1 cellular context compared by ENCODE assay signal in the genomic region with DNA sequence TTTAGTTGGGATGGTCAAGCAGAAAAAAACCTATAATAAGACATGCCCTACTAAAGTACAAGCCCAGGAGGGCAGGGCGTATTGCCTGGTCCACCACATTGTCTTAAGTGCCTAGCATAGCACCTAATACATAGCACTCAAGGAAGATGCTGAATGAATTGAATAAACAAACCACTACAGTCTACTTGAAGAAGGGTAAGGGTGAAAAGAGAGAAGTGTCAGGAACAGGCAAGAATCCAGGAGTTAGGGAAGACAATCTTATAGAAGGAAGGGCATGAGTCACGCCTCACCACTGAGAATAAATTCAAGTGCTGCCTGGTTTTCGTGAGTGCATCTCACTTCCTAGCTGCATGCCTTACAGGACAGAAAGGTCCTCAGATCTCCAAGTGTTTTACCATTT.
TF ChIP-seq lines count a peak whose summit lies in the region.

No MANE protein-coding gene starts in this region.

TF ChIP-seq in A549, 52 proteins besides CTCF, POLR2A, EP300 and RAD21:
- TF ChIP-seq, protein P1, sequence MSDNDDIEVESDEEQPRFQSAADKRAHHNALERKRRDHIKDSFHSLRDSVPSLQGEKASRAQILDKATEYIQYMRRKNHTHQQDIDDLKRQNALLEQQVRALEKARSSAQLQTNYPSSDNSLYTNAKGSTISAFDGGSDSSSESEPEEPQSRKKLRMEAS (IDR thresholded peaks at IDR 0.05): no peak
- no peak for TF ChIP-seq HEYL (CRISPR knock-in tag; IDR thresholded peaks at IDR 0.05)
- TF ChIP-seq, protein P2, sequence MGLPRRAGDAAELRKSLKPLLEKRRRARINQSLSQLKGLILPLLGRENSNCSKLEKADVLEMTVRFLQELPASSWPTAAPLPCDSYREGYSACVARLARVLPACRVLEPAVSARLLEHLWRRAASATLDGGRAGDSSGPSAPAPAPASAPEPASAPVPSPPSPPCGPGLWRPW (IDR thresholded peaks at IDR 0.05): no peak
- TF ChIP-seq MYC (IDR thresholded peaks at IDR 0.05; ENCODE audit: borderline replicate concordance, low read length): no peak
- no peak for TF ChIP-seq FOSL2 (IDR thresholded peaks at IDR 0.05)
- no peak for TF ChIP-seq FOSL2 (CRISPR knock-in tag; IDR thresholded peaks at IDR 0.05)
- no peak for TF ChIP-seq CEBPB (IDR thresholded peaks at IDR 0.05)
- TF ChIP-seq SREBF2 (IDR thresholded peaks at IDR 0.05): no peak
- TF ChIP-seq ZNF302 (CRISPR knock-in tag; IDR thresholded peaks at IDR 0.05): no peak
- TF ChIP-seq, protein P3, sequence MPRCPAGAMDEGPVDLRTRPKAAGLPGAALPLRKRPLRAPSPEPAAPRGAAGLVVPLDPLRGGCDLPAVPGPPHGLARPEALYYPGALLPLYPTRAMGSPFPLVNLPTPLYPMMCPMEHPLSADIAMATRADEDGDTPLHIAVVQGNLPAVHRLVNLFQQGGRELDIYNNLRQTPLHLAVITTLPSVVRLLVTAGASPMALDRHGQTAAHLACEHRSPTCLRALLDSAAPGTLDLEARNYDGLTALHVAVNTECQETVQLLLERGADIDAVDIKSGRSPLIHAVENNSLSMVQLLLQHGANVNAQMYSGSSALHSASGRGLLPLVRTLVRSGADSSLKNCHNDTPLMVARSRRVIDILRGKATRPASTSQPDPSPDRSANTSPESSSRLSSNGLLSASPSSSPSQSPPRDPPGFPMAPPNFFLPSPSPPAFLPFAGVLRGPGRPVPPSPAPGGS (IDR thresholded peaks at IDR 0.05): no peak
- TF ChIP-seq, protein P4, sequence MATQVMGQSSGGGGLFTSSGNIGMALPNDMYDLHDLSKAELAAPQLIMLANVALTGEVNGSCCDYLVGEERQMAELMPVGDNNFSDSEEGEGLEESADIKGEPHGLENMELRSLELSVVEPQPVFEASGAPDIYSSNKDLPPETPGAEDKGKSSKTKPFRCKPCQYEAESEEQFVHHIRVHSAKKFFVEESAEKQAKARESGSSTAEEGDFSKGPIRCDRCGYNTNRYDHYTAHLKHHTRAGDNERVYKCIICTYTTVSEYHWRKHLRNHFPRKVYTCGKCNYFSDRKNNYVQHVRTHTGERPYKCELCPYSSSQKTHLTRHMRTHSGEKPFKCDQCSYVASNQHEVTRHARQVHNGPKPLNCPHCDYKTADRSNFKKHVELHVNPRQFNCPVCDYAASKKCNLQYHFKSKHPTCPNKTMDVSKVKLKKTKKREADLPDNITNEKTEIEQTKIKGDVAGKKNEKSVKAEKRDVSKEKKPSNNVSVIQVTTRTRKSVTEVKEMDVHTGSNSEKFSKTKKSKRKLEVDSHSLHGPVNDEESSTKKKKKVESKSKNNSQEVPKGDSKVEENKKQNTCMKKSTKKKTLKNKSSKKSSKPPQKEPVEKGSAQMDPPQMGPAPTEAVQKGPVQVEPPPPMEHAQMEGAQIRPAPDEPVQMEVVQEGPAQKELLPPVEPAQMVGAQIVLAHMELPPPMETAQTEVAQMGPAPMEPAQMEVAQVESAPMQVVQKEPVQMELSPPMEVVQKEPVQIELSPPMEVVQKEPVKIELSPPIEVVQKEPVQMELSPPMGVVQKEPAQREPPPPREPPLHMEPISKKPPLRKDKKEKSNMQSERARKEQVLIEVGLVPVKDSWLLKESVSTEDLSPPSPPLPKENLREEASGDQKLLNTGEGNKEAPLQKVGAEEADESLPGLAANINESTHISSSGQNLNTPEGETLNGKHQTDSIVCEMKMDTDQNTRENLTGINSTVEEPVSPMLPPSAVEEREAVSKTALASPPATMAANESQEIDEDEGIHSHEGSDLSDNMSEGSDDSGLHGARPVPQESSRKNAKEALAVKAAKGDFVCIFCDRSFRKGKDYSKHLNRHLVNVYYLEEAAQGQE (IDR thresholded peaks at IDR 0.05): no peak
- no peak for TF ChIP-seq FOSB (CRISPR knock-in tag; IDR thresholded peaks at IDR 0.05)
- no peak for TF ChIP-seq RARB (CRISPR knock-in tag; IDR thresholded peaks at IDR 0.05)
- TF ChIP-seq ESRRA (IDR thresholded peaks at IDR 0.05; ENCODE audit: borderline replicate concordance, low read length): no peak
- TF ChIP-seq ZSCAN20 (CRISPR knock-in tag; IDR thresholded peaks at IDR 0.05): no peak
- TF ChIP-seq POLR2AphosphoS2 (conservative IDR thresholded peaks at IDR 0.05; ENCODE audit: low read length): no peak
- no peak for TF ChIP-seq RNF2 (IDR thresholded peaks at IDR 0.05; ENCODE audit: borderline replicate concordance, low read depth)
